Comparison of ENCODE assay signal across 17 cellular contexts in genomic region chr10:33352154-33352553, GRCh38. TPM values are rescaled to one million over a fixed set of nuclear protein-coding genes. Genes with fewer than 3 reads are reported as not detected.
DNase-seq lines count a peak whose midpoint lies in the region; ATAC-seq, FAIRE-seq and TF ChIP-seq lines count a peak whose summit lies in the region.
"Had no signal": no experiment of that assay in that cellular context is flagged by ENCODE, and none has a peak within 500 bp of the region (broad histone marks: within the 10 kb centered on the region; RNA-seq: fewer than 3 reads in every experiment).

No MANE protein-coding gene starts in this region.

- H3K27ac ChIP-seq in A549 (peak overlapping the region in 1 of 2 experiments; percentile 22; a peak in 1 of 6 replicates), colonic mucosa (no peak overlapping the region)
- H3K27ac ChIP-seq: uterus had no signal

- 75% methylated on average over 3 of the region's 3 CpGs for WGBS in A549 (ENCODE audit: missing lambda C conversion rate)

- H3K9ac ChIP-seq in colonic mucosa (ENCODE audit: low read depth in 2 of 2, low read length in 2 of 2), result no peak overlapping the region

- no peak for TF ChIP-seq EP300 in A549 (IDR thresholded peaks at IDR 0.05)

- H3K9me3 ChIP-seq in A549, result no peaks in the 10 kb centered on the region
- H3K9me3 ChIP-seq in colonic mucosa, result no peaks in the 10 kb centered on the region
- H3K9me3 ChIP-seq: uterus had no signal

- CTCF ChIA-PET in A549 (lab: Yijun Ruan, JAX), result no interaction called here

- no peaks in the 10 kb centered on the region for H3K36me3 ChIP-seq in colonic mucosa
- H3K36me3 ChIP-seq: uterus had no signal

- H3K27me3 ChIP-seq in colonic mucosa, result no peaks in the 10 kb centered on the region
- H3K27me3 ChIP-seq: dorsolateral prefrontal cortex, uterus had no signal

- no peak for TF ChIP-seq RAD21 in A549 (conservative IDR thresholded peaks at IDR 0.05 in 1 of 2, IDR thresholded peaks at IDR 0.05 in 1 of 2)

- no peak overlapping the region for H3K4me3 ChIP-seq in A549
- H3K4me3 ChIP-seq in fibroblast of pulmonary artery (replicated peaks; ENCODE audit: low read depth, low read length), result no peak overlapping the region
- no peak overlapping the region for H3K4me3 ChIP-seq in colonic mucosa
- H3K4me3 ChIP-seq: dorsolateral prefrontal cortex, uterus had no signal

- ATAC-seq in A549 (no peak; a peak in 2 of 6 replicates), SK-N-SH treated with all-trans-retinoic acid at 6 μM for 48 hours (peak; percentile 39), GM18909 (IDR thresholded peaks at IDR 0.05; ENCODE audit: poor library complexity, unreplicated experiment) (no peak)
- ATAC-seq: activated T-helper 17 cell treated with anti-CD3 and anti-CD28 coated beads, Interleukin-2, amount 50 U/mL, for 72 hours; left ventricle myocardium superior had no signal

- DNase-seq in A549 (ENCODE audit: low read depth in 1 of 2, low spot score in 1 of 2) (no peak), HT1080 (ENCODE audit: low read depth) (peak; percentile 80), fibroblast of pulmonary artery (ENCODE audit: low read depth) (peak; percentile 54), colonic mucosa (no peak)
- DNase-seq in stimulated activated CD4-positive, alpha-beta T cell treated with anti-CD3 and anti-CD28 coated beads, Interleukin-4, amount 100 ng/mL, for 1 hour, result no peak
- DNase-seq in activated T-cell treated with anti-CD3 and anti-CD28 coated beads, Interleukin-2, amount 50 U/mL, for 1 hour, result no peak
- DNase-seq: anterior cingulate cortex, Calu3, dorsolateral prefrontal cortex, left ventricle myocardium superior, NCI-H1417 treated with DMSO at 0.1 percent for 48 hours, NCI-H446 treated with DMSO at 0.1 percent for 48 hours, OCI-M1, uterus had no signal

- POLR2A ChIA-PET in A549 (lab: Yijun Ruan, JAX), result no interaction called here

- peak overlapping the region; percentile 23 for H3K4me2 ChIP-seq in A549

- peak; percentile 7 for FAIRE-seq in A549 (lab: Jason Lieb, UNC)

- intact Hi-C loops in colonic mucosa (cut with DNase I), result no loop called here

- TF ChIP-seq CTCF in A549 (IDR thresholded peaks at IDR 0.05) (no peak), fibroblast of pulmonary artery (IDR thresholded peaks at IDR 0.05; ENCODE audit: low read length, missing control alignments) (no peak), colonic mucosa (IDR thresholded peaks at IDR 0.05) (no peak)

- H3K4me1 ChIP-seq in A549 (peaks cover 23% of the 10 kb centered on the region; the same call in 2 of the 3 replicates), colonic mucosa (no peaks in the 10 kb centered on the region)
- H3K4me1 ChIP-seq: uterus had no signal

- TF ChIP-seq POLR2A in A549 (IDR thresholded peaks at IDR 0.05; ENCODE audit: low read length), result no peak

TF ChIP-seq in A549, 52 proteins besides CTCF, POLR2A, EP300 and RAD21:
- TF ChIP-seq POLR2AphosphoS2 (conservative IDR thresholded peaks at IDR 0.05; ENCODE audit: low read length), result no peak
- TF ChIP-seq MAZ (IDR thresholded peaks at IDR 0.05; ENCODE audit: borderline replicate concordance, low read depth, low read length), result no peak
- no peak for TF ChIP-seq HOXB5 (CRISPR knock-in tag; IDR thresholded peaks at IDR 0.05)
- TF ChIP-seq NFE2L2 (conservative IDR thresholded peaks at IDR 0.05; ENCODE audit: low read length), result no peak
- no peak for TF ChIP-seq RCOR1 (IDR thresholded peaks at IDR 0.05; ENCODE audit: low read depth, low read length)
- no peak for TF ChIP-seq RNF2 (IDR thresholded peaks at IDR 0.05; ENCODE audit: borderline replicate concordance, low read depth)
- TF ChIP-seq ZNF302 (CRISPR knock-in tag; IDR thresholded peaks at IDR 0.05), result no peak

TF ChIP-seq in SK-N-SH treated with all-trans-retinoic acid at 6 μM for 48 hours, 23 proteins besides CTCF, POLR2A, EP300 and RAD21:
- TF ChIP-seq ZNF565 (CRISPR knock-in tag; conservative IDR thresholded peaks at IDR 0.05; ENCODE audit: low read depth) (no peak), GLIS3 (CRISPR knock-in tag; IDR thresholded peaks at IDR 0.05) (no peak), SNAI2 (CRISPR knock-in tag; IDR thresholded peaks at IDR 0.05) (no peak), PATZ1 (CRISPR knock-in tag; IDR thresholded peaks at IDR 0.05; ENCODE audit: borderline replicate concordance) (no peak), TOX (CRISPR knock-in tag; IDR thresholded peaks at IDR 0.05; ENCODE audit: borderline replicate concordance) (no peak), OSR1 (CRISPR knock-in tag; IDR thresholded peaks at IDR 0.05) (no peak), RARB (CRISPR knock-in tag; IDR thresholded peaks at IDR 0.05) (no peak), ISL1 (CRISPR knock-in tag; IDR thresholded peaks at IDR 0.05) (no peak), PPARA (CRISPR knock-in tag; IDR thresholded peaks at IDR 0.05; ENCODE audit: borderline replicate concordance) (no peak), BACH2 (CRISPR knock-in tag; IDR thresholded peaks at IDR 0.05; ENCODE audit: borderline replicate concordance) (no peak), ZNF8 (CRISPR knock-in tag; IDR thresholded peaks at IDR 0.05) (no peak)

RNA-seq across cellular contexts. Expression of gene NRP1, which starts 17.7 kb away (rescaled TPM):
- polyA plus RNA-seq in A549 (2011; rRNA removed) (208 and 259 TPM in 2 replicates), A549 (2017; fragmentation: RNase III; extraction: RNeasy Plus Mini Kit Qiagen cat#74134 plus additional on column Dnase treatment) (115 to 147 TPM (median 121 TPM) in 3 replicates)
- 44.4 and 49.6 TPM in 2 replicates for polyA plus RNA-seq in A549 (2012; cell fraction: cytosol; rRNA removed)
- polyA plus RNA-seq in A549 (2012; cell fraction: nucleus; rRNA removed), result 76.6 and 106 TPM in 2 replicates
- 264 and 271 TPM in 2 replicates for polyA minus RNA-seq in A549 (2011; rRNA and poly(A)+ RNA removed)
- total RNA-seq in HT1080 (2014; rRNA removed; shearing (Covaris generic)), result 219 and 281 TPM in 2 replicates
- polyA plus RNA-seq in HT1080 (2015; cell fraction: cytosol; rRNA removed), result 136 and 183 TPM in 2 replicates
- polyA plus RNA-seq in HT1080 (2015; cell fraction: nucleus; rRNA removed), result 744 and 771 TPM in 2 replicates
- 10 to 100 TPM; 11.7 to 18.4 TPM for total RNA-seq in colonic mucosa

Comparison
In these comparisons a context has a peak if more than half of its experiments do, and no peak if none do; other contexts are left out.
1. DNase-seq: peak in HT1080 (single experiment) and fibroblast of pulmonary artery (single experiment); none in A549 (0 of 2), stimulated activated CD4-positive, alpha-beta T cell treated with anti-CD3 and anti-CD28 coated beads, Interleukin-4, amount 100 ng/mL, for 1 hour (single experiment), colonic mucosa (single experiment) and activated T-cell treated with anti-CD3 and anti-CD28 coated beads, Interleukin-2, amount 50 U/mL, for 1 hour (single experiment).
2. RNA of gene NRP1, which starts 17.7 kb away (total RNA-seq): 219 to 281 TPM in HT1080; 11.7 to 18.4 TPM in colonic mucosa; every median in the first group is over 10 times any median in the second.